Comparison of ENCODE assay signal across 31 cellular contexts in genomic region chr1:239617259-239617658, GRCh38.
"Had no signal": no experiment of that assay in that cellular context is flagged by ENCODE, and none has a peak within 500 bp of the region (broad histone marks: within the 10 kb centered on the region; RNA-seq: fewer than 3 reads in every experiment).

No MANE protein-coding gene starts in this region.

- ATAC-seq: activated CD4-positive, CD25-positive, alpha-beta regulatory T cell treated with anti-CD3 and anti-CD28 coated beads, Interleukin-2, amount 50 U/mL, for 24 hours; activated CD8-positive, alpha-beta T cell treated with anti-CD3 and anti-CD28 coated beads for 36 hours; activated T-cell treated with anti-CD3 and anti-CD28 coated beads, Interleukin-2, amount 50 U/mL, for 4 hours; activated T-helper 17 cell treated with anti-CD3 and anti-CD28 coated beads, Interleukin-2, amount 50 U/mL, for 72 hours; effector memory CD8-positive, alpha-beta T cell; foreskin keratinocyte; gastrocnemius medialis; T-helper 17 cell had no signal

- H3K9me3 ChIP-seq: gastrocnemius medialis had no signal

- H3K27ac Mint-ChIP-seq: activated B cell treated with CpG ODN at 0.5 μM for 24 hours; activated CD8-positive, alpha-beta T cell treated with anti-CD3 and anti-CD28 coated beads for 36 hours; activated naive CD8-positive, alpha-beta T cell; activated T-helper 17 cell treated with anti-CD3 and anti-CD28 coated beads, Interleukin-2, amount 50 U/mL, for 72 hours; effector memory CD8-positive, alpha-beta T cell; T-helper 17 cell; T-helper 2 cell treated with Interferon-gamma antibody and Interleukin-4, amounts not matched to agents 5 μg/mL and 100 μg/mL, for 36 hours had no signal

- H3K9me3 Mint-ChIP-seq: central memory CD8-positive, alpha-beta T cell; T-helper 2 cell treated with Interferon-gamma antibody and Interleukin-4, amounts not matched to agents 5 μg/mL and 100 μg/mL, for 36 hours had no signal

- H3K4me3 Mint-ChIP-seq: activated B cell treated with CpG ODN at 0.5 μM for 24 hours; activated CD8-positive, alpha-beta T cell treated with anti-CD3 and anti-CD28 coated beads for 36 hours; activated naive CD8-positive, alpha-beta T cell; activated T-cell treated with anti-CD3 and anti-CD28 coated beads, Interleukin-2, amount 50 U/mL, for 4 hours; activated T-helper 17 cell treated with anti-CD3 and anti-CD28 coated beads, Interleukin-2, amount 50 U/mL, for 72 hours; central memory CD8-positive, alpha-beta T cell; effector memory CD8-positive, alpha-beta T cell; T-helper 17 cell; T-helper 2 cell treated with Interferon-gamma antibody and Interleukin-4, amounts not matched to agents 5 μg/mL and 100 μg/mL, for 36 hours had no signal

- H3K4me1 Mint-ChIP-seq: activated B cell treated with CpG ODN at 0.5 μM for 24 hours; activated T-helper 17 cell treated with anti-CD3 and anti-CD28 coated beads, Interleukin-2, amount 50 U/mL, for 72 hours; central memory CD8-positive, alpha-beta T cell; T-helper 17 cell had no signal

- H3K27me3 Mint-ChIP-seq: activated B cell treated with CpG ODN at 0.5 μM for 24 hours; activated CD8-positive, alpha-beta T cell treated with anti-CD3 and anti-CD28 coated beads for 36 hours; activated naive CD8-positive, alpha-beta T cell; activated T-helper 17 cell treated with anti-CD3 and anti-CD28 coated beads, Interleukin-2, amount 50 U/mL, for 72 hours; central memory CD8-positive, alpha-beta T cell; effector memory CD8-positive, alpha-beta T cell; T-helper 17 cell had no signal

- DNase-seq: activated B cell treated with CpG ODN at 0.5 μM for 24 hours; activated CD4-positive, alpha-beta T cell treated with anti-CD3 and anti-CD28 coated beads for 48 hours; activated CD4-positive, alpha-beta T cell treated with anti-CD3 and anti-CD28 coated beads, Interleukin-2, amount 50 U/mL, for 1 hour; activated CD4-positive, alpha-beta T cell treated with anti-CD3 and anti-CD28 coated beads, Interleukin-2, amount 50 U/mL, for 48 hours; activated CD8-positive, alpha-beta memory T cell treated with anti-CD3 and anti-CD28 coated beads for 24 hours; activated CD8-positive, alpha-beta T cell treated with anti-CD3 and anti-CD28 coated beads for 36 hours; activated effector memory CD4-positive, alpha-beta T cell treated with Interleukin-2 at 50 U/mL for 16 hours; activated gamma-delta T cell treated with Interleukin-2 at 50 U/mL for 16 hours; activated naive CD4-positive, alpha-beta T cell treated with anti-CD3 and anti-CD28 coated beads, Interleukin-2, amount 50 U/mL, for 16 hours; activated naive CD4-positive, alpha-beta T cell treated with Interleukin-2 at 50 U/mL for 16 hours; activated T-cell treated with anti-CD3 and anti-CD28 coated beads, Interleukin-2, amount 50 U/mL, for 4 hours; amniotic stem cell; brain microvascular endothelial cell; dermis blood vessel endothelial cell; effector CD4-positive, alpha-beta T cell; effector memory CD8-positive, alpha-beta T cell; erythroblast; gastrocnemius medialis; glutamatergic neuron; T-helper 1 cell; T-helper 17 cell; T1000; WERI-Rb-1 had no signal

- H3K36me3 Mint-ChIP-seq: activated naive CD8-positive, alpha-beta T cell had no signal

- H3K36me3 ChIP-seq: brain microvascular endothelial cell, esophagus muscularis mucosa, gastrocnemius medialis, WERI-Rb-1 had no signal

- H3K27me3 ChIP-seq: brain microvascular endothelial cell, esophagus muscularis mucosa, foreskin keratinocyte, gastrocnemius medialis had no signal

- H3K4me3 ChIP-seq: coronary artery, esophagus muscularis mucosa, gastrocnemius medialis had no signal

- H3K27ac ChIP-seq: brain microvascular endothelial cell, coronary artery, esophagus muscularis mucosa, foreskin keratinocyte, gastrocnemius medialis, WERI-Rb-1 had no signal

- H3K4me1 ChIP-seq: foreskin keratinocyte, gastrocnemius medialis had no signal
